9 cellular contexts compared by ENCODE assay signal in genomic region chr3:194871864-194872668, GRCh38.
DNase-seq lines count a peak whose midpoint lies in the region; ATAC-seq, FAIRE-seq and TF ChIP-seq lines count a peak whose summit lies in the region.
"Had no signal": no experiment of that assay in that cellular context is flagged by ENCODE, and none has a peak within 500 bp of the region (broad histone marks: within the 10 kb centered on the region; RNA-seq: fewer than 3 reads in every experiment).

No MANE protein-coding gene starts in this region.

- H3K36me3 ChIP-seq in endothelial cell of umbilical vein (ENCODE audit: control insufficient read depth in 2 of 2, extremely low read depth in 1 of 2, insufficient read depth in 2 of 2, low read length in 2 of 2) (no peaks in the 10 kb centered on the region), neuronal stem cell (replicated peaks in 1 of 2; ENCODE audit: control insufficient read depth in 2 of 2, insufficient read depth in 2 of 2, low read length in 2 of 2) (no peaks in the 10 kb centered on the region)
- H3K36me3 ChIP-seq: right lobe of liver had no signal

- dilution Hi-C loops in endothelial cell of umbilical vein (cut with MboI; ENCODE audit: extremely low pct_ligation_motif_present, low sequenced_read_pairs), result no loop called here

- no peak overlapping the region for H2BK15ac ChIP-seq in neuronal stem cell (ENCODE audit: low read length)

- FAIRE-seq in endothelial cell of umbilical vein (lab: Jason Lieb, UNC) (no peak), GM12892 (lab: Jason Lieb, UNC) (no peak)

- H3K4me1 ChIP-seq in endothelial cell of umbilical vein (ENCODE audit: control insufficient read depth, extremely low read depth, insufficient read depth, low read length) (peaks cover 45% of the 10 kb centered on the region), neuronal stem cell (ENCODE audit: control insufficient read depth in 2 of 2, insufficient read depth in 1 of 2, low read depth in 1 of 2, low read length in 2 of 2) (peaks cover 2 to 7% of the 10 kb centered on the region in 2 donors)

- intact Hi-C loops in endothelial cell of umbilical vein (cut with micrococcal nuclease), result loop anchor here (1.0 kb wide), 1 partner anchor 58 kb away; no protein-coding TSS in a partner anchor

- no peak overlapping the region for H3K23ac ChIP-seq in neuronal stem cell (ENCODE audit: low read depth, low read length, poor library complexity)

- H2AK5ac ChIP-seq in neuronal stem cell (ENCODE audit: low read depth, low read length), result no peak overlapping the region

- H3K79me2 ChIP-seq in endothelial cell of umbilical vein (ENCODE audit: control insufficient read depth, insufficient read depth, low read length), result no peaks in the 10 kb centered on the region

- CTCF ChIA-PET in endothelial cell of umbilical vein (lab: Charles Lee), result interaction anchor here (0.7 to 1.2 kb wide), 7 partner anchors 10 to 235 kb away, joined by 3 to 5 read pairs (median 4); no protein-coding TSS in a partner anchor
- CTCF ChIA-PET in activated CD8-positive, alpha-beta T cell treated with anti-CD3 and anti-CD28 coated beads, Interleukin-2, amount 10 ng/mL, durations not matched to agents 7 days and 5 days (lab: Charles Lee), result no interaction called here

- H3K27ac ChIP-seq in endothelial cell of umbilical vein (ENCODE audit: insufficient read depth, low read depth, low read length), result peak overlapping the region; percentile 73
- no peak overlapping the region for H3K27ac ChIP-seq in neuronal stem cell (replicated peaks; ENCODE audit: low read length)
- H3K27ac ChIP-seq: right lobe of liver had no signal

- H2BK12ac ChIP-seq in neuronal stem cell (ENCODE audit: low read length), result no peak overlapping the region

- H3K4me3 Mint-ChIP-seq in activated CD8-positive, alpha-beta T cell treated with anti-CD3 and anti-CD28 coated beads, Interleukin-2, amount 10 ng/mL, durations not matched to agents 7 days and 5 days, result no peak overlapping the region

- no peak overlapping the region for H3K27ac Mint-ChIP-seq in activated CD8-positive, alpha-beta T cell treated with anti-CD3 and anti-CD28 coated beads, Interleukin-2, amount 10 ng/mL, durations not matched to agents 7 days and 5 days

- H3K27me3 ChIP-seq in endothelial cell of umbilical vein (ENCODE audit: control insufficient read depth in 2 of 2, insufficient read depth in 2 of 2, low read length in 2 of 2) (no peaks in the 10 kb centered on the region), neuronal stem cell (ENCODE audit: control insufficient read depth in 3 of 3, insufficient read depth in 3 of 3, low read depth in 1 of 3, low read length in 3 of 3) (no peaks in the 10 kb centered on the region)
- H3K27me3 ChIP-seq: right lobe of liver had no signal

- BruUV-seq in endothelial cell of umbilical vein (replicated peaks; lab: Mats Ljungman, UMichigan), result no TSS peak

- peak overlapping the region; percentile 20 for H3K18ac ChIP-seq in neuronal stem cell (ENCODE audit: low read length)

- H3K9me3 Mint-ChIP-seq in activated CD8-positive, alpha-beta T cell treated with anti-CD3 and anti-CD28 coated beads, Interleukin-2, amount 10 ng/mL, durations not matched to agents 7 days and 5 days (ENCODE audit: insufficient read depth), result no peaks in the 10 kb centered on the region

- 100% methylated on average over 1 of the region's 14 CpGs; no CpG with 5 or more reads in 1 of the 2 donors for WGBS in neuronal stem cell (ENCODE audit: extremely low coverage in 2 of 2, insufficient read length in 2 of 2, insufficient replicate concordance in 1 of 2), 2 donors

- H3K4ac ChIP-seq in neuronal stem cell (ENCODE audit: low read length), result no peak overlapping the region

- no peak for TF ChIP-seq CTCF in endothelial cell of umbilical vein (IDR thresholded peaks at IDR 0.05; ENCODE audit: extremely low read depth in 1 of 2, insufficient read depth in 1 of 2, low read depth in 1 of 2, low read length in 2 of 2)

- no peaks in the 10 kb centered on the region for H3K79me1 ChIP-seq in neuronal stem cell (ENCODE audit: low read depth, low read length)

- ATAC-seq in GM21526 (IDR thresholded peaks at IDR 0.05; ENCODE audit: low FRiP score, unreplicated experiment) (no peak), GM19351 (IDR thresholded peaks at IDR 0.05; ENCODE audit: unreplicated experiment) (no peak)
- no peak for ATAC-seq in activated CD8-positive, alpha-beta T cell treated with anti-CD3 and anti-CD28 coated beads, Interleukin-2, amount 10 ng/mL, durations not matched to agents 7 days and 5 days

- H2BK5ac ChIP-seq in neuronal stem cell (ENCODE audit: low read length), result no peak overlapping the region

- peak; percentile 61 for DNase-seq in EL
- peak; percentile 91 for DNase-seq in NCI-H69 (lab: John Stamatoyannopoulos, UW)
- no peak for DNase-seq in endothelial cell of umbilical vein (ENCODE audit: low read depth, low spot score)
- DNase-seq in neuronal stem cell (ENCODE audit: low spot score), result no peak
- no peak for DNase-seq in GM12892 (ENCODE audit: insufficient read length)
- no peak for DNase-seq in activated CD8-positive, alpha-beta T cell treated with anti-CD3 and anti-CD28 coated beads, Interleukin-2, amount 10 ng/mL, durations not matched to agents 7 days and 5 days

- H3K4me3 ChIP-seq in endothelial cell of umbilical vein (replicated peaks in 1 of 3; ENCODE audit: insufficient read depth in 1 of 3, low read depth in 1 of 3, low read length in 3 of 3) (no peak overlapping the region), neuronal stem cell (ENCODE audit: low read length in 2 of 2) (peak overlapping the region in 1 of 2 donors; percentile 11)
- H3K4me3 ChIP-seq: right lobe of liver had no signal

- H3K14ac ChIP-seq in neuronal stem cell (ENCODE audit: low read length), result no peak overlapping the region

- POLR2A ChIA-PET in endothelial cell of umbilical vein (lab: Charles Lee), result interaction anchor here (1.0 to 1.7 kb wide), 4 partner anchors 8 to 181 kb away, joined by 3 to 5 read pairs (median 4); no protein-coding TSS in a partner anchor
- POLR2A ChIA-PET in activated CD8-positive, alpha-beta T cell treated with anti-CD3 and anti-CD28 coated beads, Interleukin-2, amount 10 ng/mL, durations not matched to agents 7 days and 5 days (lab: Charles Lee), result no interaction called here

- H3K36me3 Mint-ChIP-seq in activated CD8-positive, alpha-beta T cell treated with anti-CD3 and anti-CD28 coated beads, Interleukin-2, amount 10 ng/mL, durations not matched to agents 7 days and 5 days (ENCODE audit: low read depth), result no peaks in the 10 kb centered on the region

- H3K9ac ChIP-seq in endothelial cell of umbilical vein (replicated peaks; ENCODE audit: extremely low read depth, insufficient read depth, low read length) (peak overlapping the region; percentile 27), neuronal stem cell (ENCODE audit: low read depth, low read length, poor library complexity) (no peak overlapping the region)

- H3K9me1 ChIP-seq in endothelial cell of umbilical vein (replicated peaks; ENCODE audit: control insufficient read depth, extremely low read depth, insufficient read depth, low read length), result no peaks in the 10 kb centered on the region

- H3K27me3 Mint-ChIP-seq in activated CD8-positive, alpha-beta T cell treated with anti-CD3 and anti-CD28 coated beads, Interleukin-2, amount 10 ng/mL, durations not matched to agents 7 days and 5 days (ENCODE audit: low read depth), result peaks cover 10% of the 10 kb centered on the region

- no peaks in the 10 kb centered on the region for H4K20me1 ChIP-seq in endothelial cell of umbilical vein (replicated peaks; ENCODE audit: control insufficient read depth, extremely low read depth, insufficient read depth, low read length)

- H3K9me3 ChIP-seq in endothelial cell of umbilical vein (replicated peaks; ENCODE audit: control insufficient read depth, insufficient read depth, low read length), result no peaks in the 10 kb centered on the region
- peaks cover 0 to 4% of the 10 kb centered on the region in 2 donors for H3K9me3 ChIP-seq in neuronal stem cell (replicated peaks in 1 of 2; ENCODE audit: control insufficient read depth in 2 of 2, insufficient read depth in 1 of 2, low read depth in 1 of 2, low read length in 2 of 2)
- H3K9me3 ChIP-seq: right lobe of liver had no signal

- TF ChIP-seq POLR2A in endothelial cell of umbilical vein (IDR thresholded peaks at IDR 0.05; ENCODE audit: low read depth, low read length) (no peak), GM12892 (IDR thresholded peaks at IDR 0.05; ENCODE audit: low read depth, low read length) (no peak)

- H2AFZ ChIP-seq in endothelial cell of umbilical vein (ENCODE audit: low read depth, low read length), result peak overlapping the region; percentile 59
- H2AFZ ChIP-seq in neuronal stem cell (ENCODE audit: low read length), result no peak overlapping the region

- no peak overlapping the region for H2BK120ac ChIP-seq in neuronal stem cell (ENCODE audit: low read depth, low read length)

- no peak overlapping the region for H4K8ac ChIP-seq in neuronal stem cell (ENCODE audit: low read depth, low read length)

- H4K91ac ChIP-seq in neuronal stem cell (ENCODE audit: low read depth, low read length, poor library complexity), result no peak overlapping the region

- no peaks in the 10 kb centered on the region for H3K4me1 Mint-ChIP-seq in activated CD8-positive, alpha-beta T cell treated with anti-CD3 and anti-CD28 coated beads, Interleukin-2, amount 10 ng/mL, durations not matched to agents 7 days and 5 days (ENCODE audit: low read depth)

- H3K4me2 ChIP-seq in endothelial cell of umbilical vein (ENCODE audit: insufficient read depth, low read length) (no peak overlapping the region), neuronal stem cell (ENCODE audit: insufficient read depth, low read length, poor library complexity, severe bottlenecking) (no peak overlapping the region)

TF ChIP-seq in endothelial cell of umbilical vein, 7 proteins besides CTCF, POLR2A, EP300 and RAD21:
- TF ChIP-seq EZH2 (IDR thresholded peaks at IDR 0.05; ENCODE audit: borderline replicate concordance, low read depth, low read length, severe bottlenecking) (no peak), FOS (IDR thresholded peaks at IDR 0.05; ENCODE audit: borderline replicate concordance, insufficient read depth, low read length) (no peak), MYC (IDR thresholded peaks at IDR 0.05; ENCODE audit: low read depth, low read length) (no peak), JUN (IDR thresholded peaks at IDR 0.05; ENCODE audit: borderline replicate concordance, insufficient read depth, insufficient read length, low read depth) (no peak), POLR2AphosphoS5 (IDR thresholded peaks at IDR 0.05; ENCODE audit: insufficient read depth, low read depth, low read length) (no peak)
TF ChIP-seq in endothelial cell of umbilical vein: peak in this region for 0.

Comparison
In these comparisons a context has a peak if more than half of its experiments do, and no peak if none do; other contexts are left out.
1. DNase-seq: peak in EL (single experiment) and NCI-H69 (single experiment); none in endothelial cell of umbilical vein (single experiment), neuronal stem cell (single experiment), GM12892 (single experiment) and activated CD8-positive, alpha-beta T cell treated with anti-CD3 and anti-CD28 coated beads, Interleukin-2, amount 10 ng/mL, durations not matched to agents 7 days and 5 days (single experiment).